Comparison of ENCODE assay signal across 8 cellular contexts in the genomic region with DNA sequence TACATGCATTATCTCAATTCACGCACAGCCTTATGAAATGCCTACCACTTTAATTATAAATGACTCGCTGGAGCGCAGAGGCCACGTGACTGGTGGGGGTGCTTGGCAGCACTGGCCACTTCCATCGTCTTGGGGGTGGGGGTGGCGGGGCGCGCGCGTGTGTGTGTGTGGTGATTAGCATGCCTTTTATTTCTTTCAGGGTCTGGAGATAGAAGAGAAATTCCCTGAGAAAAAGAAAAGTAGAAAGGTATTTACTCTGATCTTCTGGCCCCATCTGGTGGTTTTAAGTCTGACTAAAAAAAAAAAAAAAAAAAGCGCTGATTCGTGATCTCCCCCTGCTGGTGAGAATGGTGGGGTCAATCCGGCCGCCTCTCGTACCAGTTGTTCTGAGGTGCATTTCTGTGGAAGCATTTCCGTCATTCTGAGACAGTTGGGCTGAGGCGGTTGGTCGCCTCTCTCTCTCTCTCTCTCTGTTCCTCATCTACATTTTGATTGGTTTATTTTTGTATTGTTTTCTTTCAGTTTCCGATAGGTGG. TPM values are rescaled to one million over a fixed set of nuclear protein-coding genes. Genes with fewer than 3 reads are reported as not detected.
A peak's percentile ranks its signal among the peaks of the same experiment; 100 is the strongest.
DNase-seq lines count a peak whose midpoint lies in the region; TF ChIP-seq lines count a peak whose summit lies in the region.

A gene with protein sequence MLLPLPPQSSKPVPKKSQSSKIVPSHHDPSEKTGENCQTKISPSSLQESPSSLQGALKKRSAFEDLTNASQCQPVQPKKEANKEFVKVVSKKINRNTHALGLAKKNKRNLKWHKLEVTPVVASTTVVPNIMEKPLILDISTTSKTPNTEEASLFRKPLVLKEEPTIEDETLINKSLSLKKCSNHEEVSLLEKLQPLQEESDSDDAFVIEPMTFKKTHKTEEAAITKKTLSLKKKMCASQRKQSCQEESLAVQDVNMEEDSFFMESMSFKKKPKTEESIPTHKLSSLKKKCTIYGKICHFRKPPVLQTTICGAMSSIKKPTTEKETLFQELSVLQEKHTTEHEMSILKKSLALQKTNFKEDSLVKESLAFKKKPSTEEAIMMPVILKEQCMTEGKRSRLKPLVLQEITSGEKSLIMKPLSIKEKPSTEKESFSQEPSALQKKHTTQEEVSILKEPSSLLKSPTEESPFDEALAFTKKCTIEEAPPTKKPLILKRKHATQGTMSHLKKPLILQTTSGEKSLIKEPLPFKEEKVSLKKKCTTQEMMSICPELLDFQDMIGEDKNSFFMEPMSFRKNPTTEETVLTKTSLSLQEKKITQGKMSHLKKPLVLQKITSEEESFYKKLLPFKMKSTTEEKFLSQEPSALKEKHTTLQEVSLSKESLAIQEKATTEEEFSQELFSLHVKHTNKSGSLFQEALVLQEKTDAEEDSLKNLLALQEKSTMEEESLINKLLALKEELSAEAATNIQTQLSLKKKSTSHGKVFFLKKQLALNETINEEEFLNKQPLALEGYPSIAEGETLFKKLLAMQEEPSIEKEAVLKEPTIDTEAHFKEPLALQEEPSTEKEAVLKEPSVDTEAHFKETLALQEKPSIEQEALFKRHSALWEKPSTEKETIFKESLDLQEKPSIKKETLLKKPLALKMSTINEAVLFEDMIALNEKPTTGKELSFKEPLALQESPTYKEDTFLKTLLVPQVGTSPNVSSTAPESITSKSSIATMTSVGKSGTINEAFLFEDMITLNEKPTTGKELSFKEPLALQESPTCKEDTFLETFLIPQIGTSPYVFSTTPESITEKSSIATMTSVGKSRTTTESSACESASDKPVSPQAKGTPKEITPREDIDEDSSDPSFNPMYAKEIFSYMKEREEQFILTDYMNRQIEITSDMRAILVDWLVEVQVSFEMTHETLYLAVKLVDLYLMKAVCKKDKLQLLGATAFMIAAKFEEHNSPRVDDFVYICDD (N-terminal part only) (plus strand): TSS at position 402 of the 536 bp plus-strand sequence. CDS start 80,399 bp downstream, outside the sequence.

- H3K79me2 ChIP-seq in parathyroid adenoma = no peaks in the 10 kb centered on the region

- H3K4me3 ChIP-seq in H7 (ENCODE audit: insufficient read depth, low read depth, low read length) (no peak within 1 kb of the TSS; the same call in 1 of the 2 replicates), SJCRH30 (peak within 1 kb of the TSS; percentile 54), parathyroid adenoma (ENCODE audit: low read depth, low read length) (peak within 1 kb of the TSS; percentile 12), tibial nerve (peak within 1 kb of the TSS; percentile 6 to 44 (median 12))

- peak within 1 kb of the TSS; percentile 63 for H3K4me2 ChIP-seq in parathyroid adenoma (ENCODE audit: low read length)

- TF ChIP-seq CTCF in LNCAP (IDR thresholded peaks at IDR 0.05) = peak; percentile 49
- peak; percentile 71 for TF ChIP-seq CTCF in parathyroid adenoma (IDR thresholded peaks at IDR 0.05)
- TF ChIP-seq CTCF in tibial nerve (IDR thresholded peaks at IDR 0.05) = peak; percentile 52 to 72 (median 59)

- TF ChIP-seq EP300 in tibial nerve (IDR thresholded peaks at IDR 0.05) = peak in 1 of 2 donors; percentile 27

- TF ChIP-seq POLR2A in tibial nerve (IDR thresholded peaks at IDR 0.05) = no peak

- no peaks in the 10 kb centered on the region for H3K36me3 ChIP-seq in H7 (replicated peaks; ENCODE audit: control insufficient read depth, insufficient read depth, low read length)
- H3K36me3 ChIP-seq in SJCRH30 = no peaks in the 10 kb centered on the region
- H3K36me3 ChIP-seq in parathyroid adenoma (ENCODE audit: control insufficient read depth, insufficient read depth, low read length) = no peaks in the 10 kb centered on the region
- H3K36me3 ChIP-seq in tibial nerve = no peaks in the 10 kb centered on the region

- peak within 1 kb of the TSS; percentile 73 for H3K27ac ChIP-seq in SJCRH30
- H3K27ac ChIP-seq in parathyroid adenoma = peak within 1 kb of the TSS; percentile 15
- H3K27ac ChIP-seq in tibial nerve = peak within 1 kb of the TSS in 2 of 4 donors; percentile 19 to 59

- no peak within 1 kb of the TSS for H3K9ac ChIP-seq in parathyroid adenoma

- DNase-seq in GM03348 (ENCODE audit: low spot score) = peak; percentile 67
- peak; percentile 67 for DNase-seq in H7
- DNase-seq in SJCRH30 = peak; percentile 68 to 73
- DNase-seq in activated naive CD4-positive, alpha-beta T cell (lab: John Stamatoyannopoulos, UW) = peak; percentile 13 to 48 (median 32)
- peak; percentile 69 for DNase-seq in germinal center (ENCODE audit: low spot score)
- peak; percentile 32 to 65 for DNase-seq in tibial nerve (ENCODE audit: low spot score in 2 of 2)

- H3K4me1 ChIP-seq in SJCRH30 = no peaks in the 10 kb centered on the region
- H3K4me1 ChIP-seq in parathyroid adenoma = no peaks in the 10 kb centered on the region
- peaks cover 0 to 4% (median 0%) of the 10 kb centered on the region in 4 donors for H3K4me1 ChIP-seq in tibial nerve

- H3K9me3 ChIP-seq in SJCRH30 (replicated peaks) = no peaks in the 10 kb centered on the region
- no peaks in the 10 kb centered on the region for H3K9me3 ChIP-seq in parathyroid adenoma (ENCODE audit: control insufficient read depth, low read length)
- H3K9me3 ChIP-seq in tibial nerve = no peaks in the 10 kb centered on the region

- 2 to 13% methylated on average over 18 to 19 of the region's 19 CpGs for WGBS in tibial nerve, 2 donors

- peak within 1 kb of the TSS; percentile 83 for H2AFZ ChIP-seq in parathyroid adenoma

- H3K27me3 ChIP-seq in H7 (ENCODE audit: control insufficient read depth, insufficient read depth, low read length) (no peaks in the 10 kb centered on the region), SJCRH30 (no peaks in the 10 kb centered on the region), parathyroid adenoma (ENCODE audit: control insufficient read depth, insufficient read depth, low read length) (no peaks in the 10 kb centered on the region), tibial nerve (no peaks in the 10 kb centered on the region)

RNA-seq across cellular contexts. Expression of the gene that starts here (rescaled TPM):
- total RNA-seq in H7 (2014; rRNA removed; shearing (Covaris generic)) = 0.10 and 1.00 TPM in 2 replicates
- 1.5 and 2.1 TPM in 2 replicates for total RNA-seq in SJCRH30 (2014; rRNA removed; shearing (Covaris generic))
- 1 to 10 TPM in 2 of 4 donors, under 1 TPM in 2; 0.60 to 3.9 (median 2.1) TPM for total RNA-seq in tibial nerve

Comparison
In these comparisons a context has a peak if more than half of its experiments do, and no peak if none do; other contexts are left out.
1. Peak in DNase-seq in H7; RNA of the gene not detected or under 1 TPM.